ENCODE assay signal across 16 cellular contexts in genomic region chr20:2705931-2706645, GRCh38.
"Had no signal": no experiment of that assay in that cellular context is flagged by ENCODE, and none has a peak within 500 bp of the region (broad histone marks: within the 10 kb centered on the region; RNA-seq: fewer than 3 reads in every experiment).

No MANE protein-coding gene starts in this region.

- DNase-seq: activated CD4-positive, alpha-beta T cell treated with anti-CD3 and anti-CD28 coated beads for 4 hours; activated gamma-delta T cell treated with Interleukin-2 at 50 U/mL for 16 hours; activated T-cell treated with anti-CD3 and anti-CD28 coated beads, Interleukin-2, amount 50 U/mL, for 24 hours; aorta; foreskin fibroblast; glutamatergic neuron; mesenchymal stem cell; retina; stimulated activated CD4-positive, alpha-beta T cell treated with anti-CD3 and anti-CD28 coated beads, Interleukin-15, amount 100 ng/mL, for 24 hours; stimulated activated CD4-positive, alpha-beta T cell treated with anti-CD3 and anti-CD28 coated beads, Interleukin-4, amount 100 ng/mL, for 24 hours; tibial artery; WERI-Rb-1 had no signal

- H3K27me3 ChIP-seq: breast epithelium, dorsolateral prefrontal cortex, tibial artery had no signal

- H3K36me3 Mint-ChIP-seq: neural progenitor cell had no signal

- H3K4me3 ChIP-seq: breast epithelium, dorsolateral prefrontal cortex, neural progenitor cell, tibial artery had no signal

- H3K36me3 ChIP-seq: breast epithelium, neural progenitor cell had no signal

- H3K4me3 Mint-ChIP-seq: activated T-cell treated with anti-CD3 and anti-CD28 coated beads, Interleukin-2, amount 50 U/mL, for 24 hours; neural progenitor cell had no signal

- H3K27ac Mint-ChIP-seq: activated T-cell treated with anti-CD3 and anti-CD28 coated beads, Interleukin-2, amount 50 U/mL, for 24 hours; neural progenitor cell had no signal

- H3K9me3 Mint-ChIP-seq: activated T-cell treated with anti-CD3 and anti-CD28 coated beads, Interleukin-2, amount 50 U/mL, for 24 hours; neural progenitor cell had no signal

- ATAC-seq: esophagus mucosa had no signal

- H3K4me1 ChIP-seq: breast epithelium, tibial artery had no signal

- H3K27ac ChIP-seq: breast epithelium, dorsolateral prefrontal cortex, neural progenitor cell, tibial artery had no signal

- H3K9me3 ChIP-seq: breast epithelium, tibial artery had no signal
